In the genomic region with DNA sequence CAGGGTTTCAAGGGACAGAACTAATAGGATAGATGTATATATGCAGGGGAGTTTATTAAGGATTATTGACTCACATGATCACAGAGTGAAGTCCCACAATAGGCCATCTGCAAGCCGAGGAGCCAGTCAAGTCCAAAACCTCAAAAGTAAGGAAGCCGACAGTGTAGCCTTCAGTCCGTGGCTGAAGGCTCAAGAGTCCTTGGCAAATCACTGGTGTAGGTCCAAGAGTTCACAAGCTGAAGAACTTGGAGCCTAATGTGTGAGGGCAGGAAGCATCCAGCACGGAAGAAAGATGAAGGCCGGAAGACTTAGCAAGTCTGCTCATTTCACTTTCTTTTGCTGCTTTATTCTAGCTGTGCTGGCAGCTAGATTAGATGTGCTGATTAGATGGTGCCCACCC, we compare ENCODE assay signal across 21 cellular contexts.
"Had no signal": no experiment of that assay in that cellular context is flagged by ENCODE, and none has a peak within 500 bp of the region (broad histone marks: within the 10 kb centered on the region; RNA-seq: fewer than 3 reads in every experiment).

No MANE protein-coding gene starts in this region.

- ATAC-seq: left lobe of liver; naive thymus-derived CD8-positive, alpha-beta T cell; sciatic nerve; stimulated activated effector memory CD8-positive, alpha-beta T cell treated with anti-CD3 and anti-CD28 coated beads, Interleukin-12 subunit alpha, Interleukin-12 subunit beta, amount 100 ng/mL, for 72 hours had no signal

- H3K36me3 ChIP-seq: prostate gland, right atrium auricular region, transverse colon had no signal

- DNase-seq: central memory CD4-positive, alpha-beta T cell; effector memory CD4-positive, alpha-beta T cell; kidney; naive thymus-derived CD8-positive, alpha-beta T cell; nephron progenitor cell; nucleus accumbens; stimulated activated CD4-positive, alpha-beta T cell treated with anti-CD3 and anti-CD28 coated beads, Interleukin-2, amount 100 ng/mL, for 24 hours; stimulated activated CD4-positive, alpha-beta T cell treated with anti-CD3 and anti-CD28 coated beads, Interleukin-4, amount 100 ng/mL, for 24 hours; stimulated activated naive CD4-positive, alpha-beta T cell treated with Interleukin-2 at 50 U/mL for 16 hours; substantia nigra; testis; transverse colon had no signal

- H3K4me3 ChIP-seq: prostate gland, right atrium auricular region, testis, transverse colon had no signal

- H3K4me1 ChIP-seq: prostate gland, right atrium auricular region, testis had no signal

- H3K27me3 ChIP-seq: right atrium auricular region, testis, transverse colon had no signal

- H3K27ac ChIP-seq: right atrium auricular region, testis had no signal

- FAIRE-seq: colon, endometrium, frontal cortex, kidney, urothelium cell line had no signal

- H3K9me3 ChIP-seq: prostate gland, right atrium auricular region, testis, transverse colon had no signal
